9 cellular contexts compared by ENCODE assay signal in the genomic region with DNA sequence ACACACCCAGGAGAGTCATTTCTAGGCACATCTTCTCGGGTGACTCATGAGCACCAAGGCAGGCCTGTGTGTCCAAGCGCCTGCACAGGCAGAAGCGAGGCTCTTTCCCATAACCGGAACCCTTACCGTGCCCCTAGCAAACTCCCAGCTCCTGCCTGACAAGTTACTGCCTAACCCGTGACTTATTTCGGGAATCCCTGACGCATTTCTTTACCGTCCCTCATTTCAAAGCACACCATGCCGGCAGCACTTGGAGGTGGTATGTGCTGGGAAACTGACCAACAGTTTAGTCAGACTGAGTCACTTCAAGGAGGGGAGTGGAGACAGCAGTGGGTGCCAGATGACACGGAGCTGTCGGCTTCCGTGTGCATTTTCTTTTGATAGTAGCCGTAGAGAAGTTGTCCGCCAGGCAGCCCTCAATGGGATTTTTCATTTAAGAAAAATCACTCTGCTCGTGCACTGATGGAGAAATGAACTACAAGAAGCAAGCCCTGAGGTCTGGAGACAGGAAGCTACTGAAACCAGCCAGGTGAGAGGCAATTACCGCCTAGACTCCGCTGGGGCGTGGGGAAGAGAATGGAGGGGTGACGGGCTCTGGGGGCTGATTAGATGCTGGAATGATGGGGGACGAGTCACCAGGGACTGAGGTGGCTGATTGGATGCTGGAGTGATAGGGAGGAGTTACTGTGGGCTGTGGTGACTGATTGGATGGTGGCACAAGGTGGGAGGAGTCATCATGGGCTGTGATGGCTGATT. TPM values are rescaled to one million over a fixed set of nuclear protein-coding genes. Genes with fewer than 3 reads are reported as not detected.
DNase-seq lines count a peak whose midpoint lies in the region; ATAC-seq and TF ChIP-seq lines count a peak whose summit lies in the region.
"Had no signal": no experiment of that assay in that cellular context is flagged by ENCODE, and none has a peak within 500 bp of the region (broad histone marks: within the 10 kb centered on the region; RNA-seq: fewer than 3 reads in every experiment).

No MANE protein-coding gene starts in this region.

- DNase-seq in HFF-Myc (ENCODE audit: extremely low read depth, low read depth) (peak; percentile 99), adrenal gland (peak; percentile 44 to 94 (median 75)), right cardiac atrium (peak in 1 of 3 donors; percentile 68), SKM-1 treated with dmso at 0.1 percent for 144 hours (lab: John Stamatoyannopoulos, UW; ENCODE audit: unreplicated experiment) (no peak), NCI-H187 treated with DMSO at 0.1 percent for 48 hours (lab: John Stamatoyannopoulos, UW) (no peak)
- no peak for DNase-seq in activated CD4-positive, alpha-beta T cell treated with anti-CD3 and anti-CD28 coated beads for 1 hour
- DNase-seq: naive thymus-derived CD8-positive, alpha-beta T cell had no signal

- peak overlapping the region; percentile 29 to 71 for H3K9ac ChIP-seq in stomach smooth muscle (ENCODE audit: low read length in 2 of 2)

- peak overlapping the region; percentile 40 for H3K4me3 ChIP-seq in HFF-Myc (replicated peaks; ENCODE audit: low read depth, low read length)
- H3K4me3 ChIP-seq in adrenal gland, result no peak overlapping the region
- H3K4me3 ChIP-seq in right cardiac atrium (ENCODE audit: low read length), result no peak overlapping the region
- peak overlapping the region; percentile 35 to 72 for H3K4me3 ChIP-seq in stomach smooth muscle (ENCODE audit: low read length in 2 of 2)

- peak; percentile 54 to 80 for ATAC-seq in right cardiac atrium
- ATAC-seq in HG02973 (IDR thresholded peaks at IDR 0.05; ENCODE audit: unreplicated experiment), result no peak
- ATAC-seq: naive thymus-derived CD8-positive, alpha-beta T cell had no signal

- TF ChIP-seq POLR2A in adrenal gland (IDR thresholded peaks at IDR 0.05), result no peak

- H3K4me1 ChIP-seq in adrenal gland (replicated peaks in 1 of 2) (no peaks in the 10 kb centered on the region), right cardiac atrium (ENCODE audit: control insufficient read depth, insufficient read depth, low read length) (no peaks in the 10 kb centered on the region), stomach smooth muscle (ENCODE audit: control insufficient read depth, insufficient read depth, low read length) (peaks cover 6% of the 10 kb centered on the region)

- no peak for TF ChIP-seq CTCF in HFF-Myc (IDR thresholded peaks at IDR 0.05; ENCODE audit: low read depth, low read length, missing control alignments)
- TF ChIP-seq CTCF in adrenal gland (IDR thresholded peaks at IDR 0.05), result no peak

- WGBS in adrenal gland, 4 donors, result 53 to 64% (median 62%) methylated on average over 20 to 21 of the region's 21 CpGs
- WGBS in right cardiac atrium, result 58% methylated on average over 21 of the region's 21 CpGs

- H3K36me3 ChIP-seq in adrenal gland (replicated peaks in 1 of 2), result no peaks in the 10 kb centered on the region
- H3K36me3 ChIP-seq in stomach smooth muscle (ENCODE audit: control insufficient read depth in 2 of 2, insufficient read depth in 2 of 2, low read length in 2 of 2), result no peaks in the 10 kb centered on the region

- H3K27me3 ChIP-seq in adrenal gland, result no peaks in the 10 kb centered on the region
- no peaks in the 10 kb centered on the region for H3K27me3 ChIP-seq in right cardiac atrium (ENCODE audit: control insufficient read depth, insufficient read depth)
- no peaks in the 10 kb centered on the region for H3K27me3 ChIP-seq in stomach smooth muscle (ENCODE audit: control insufficient read depth in 1 of 2, insufficient read depth in 2 of 2, low read length in 2 of 2)

- intact Hi-C loops in adrenal gland (cut with DNase I) (no loop called here), right cardiac atrium (cut with DNase I) (no loop called here)

- peak overlapping the region in 2 of 5 donors; percentile 58 to 70 for H3K27ac ChIP-seq in adrenal gland
- peak overlapping the region; percentile 30 for H3K27ac ChIP-seq in right cardiac atrium (ENCODE audit: low read length)
- peak overlapping the region; percentile 55 for H3K27ac ChIP-seq in stomach smooth muscle (ENCODE audit: low read length)

- H3K9me3 ChIP-seq in adrenal gland (replicated peaks in 1 of 3) (no peaks in the 10 kb centered on the region), right cardiac atrium (ENCODE audit: control insufficient read depth, low read length) (no peaks in the 10 kb centered on the region), stomach smooth muscle (ENCODE audit: control insufficient read depth in 2 of 2, low read length in 2 of 2) (no peaks in the 10 kb centered on the region)

RNA-seq across cellular contexts. Expression of a gene that starts 17.2 kb away (rescaled TPM):
- total RNA-seq in adrenal gland, result 1 to 10 TPM in 6 of 8 donors, under 1 TPM in 2; 0.24 to 6.5 (median 2.4) TPM
- polyA plus RNA-seq in adrenal gland, result 1 to 10 TPM; 1.4 to 4.0 (median 2.2) TPM
- total RNA-seq in right cardiac atrium, result 1 to 10 TPM; 1.1 to 1.8 (median 1.5) TPM
- polyA plus RNA-seq in right cardiac atrium, result 0.43 TPM
- total RNA-seq: naive thymus-derived CD8-positive, alpha-beta T cell had no signal
- polyA plus RNA-seq: naive thymus-derived CD8-positive, alpha-beta T cell had no signal

Comparison
In these comparisons a context has a peak if more than half of its experiments do, and no peak if none do; other contexts are left out.
1. DNase-seq: peak in HFF-Myc (single experiment) and adrenal gland (7 of 7); none in SKM-1 treated with dmso at 0.1 percent for 144 hours (single experiment), activated CD4-positive, alpha-beta T cell treated with anti-CD3 and anti-CD28 coated beads for 1 hour (single experiment) and NCI-H187 treated with DMSO at 0.1 percent for 48 hours (single experiment).
2. H3K4me3 ChIP-seq: peak in HFF-Myc (single experiment) and stomach smooth muscle (2 of 2); none in adrenal gland (0 of 4) and right cardiac atrium (single experiment).